In the genomic region with DNA sequence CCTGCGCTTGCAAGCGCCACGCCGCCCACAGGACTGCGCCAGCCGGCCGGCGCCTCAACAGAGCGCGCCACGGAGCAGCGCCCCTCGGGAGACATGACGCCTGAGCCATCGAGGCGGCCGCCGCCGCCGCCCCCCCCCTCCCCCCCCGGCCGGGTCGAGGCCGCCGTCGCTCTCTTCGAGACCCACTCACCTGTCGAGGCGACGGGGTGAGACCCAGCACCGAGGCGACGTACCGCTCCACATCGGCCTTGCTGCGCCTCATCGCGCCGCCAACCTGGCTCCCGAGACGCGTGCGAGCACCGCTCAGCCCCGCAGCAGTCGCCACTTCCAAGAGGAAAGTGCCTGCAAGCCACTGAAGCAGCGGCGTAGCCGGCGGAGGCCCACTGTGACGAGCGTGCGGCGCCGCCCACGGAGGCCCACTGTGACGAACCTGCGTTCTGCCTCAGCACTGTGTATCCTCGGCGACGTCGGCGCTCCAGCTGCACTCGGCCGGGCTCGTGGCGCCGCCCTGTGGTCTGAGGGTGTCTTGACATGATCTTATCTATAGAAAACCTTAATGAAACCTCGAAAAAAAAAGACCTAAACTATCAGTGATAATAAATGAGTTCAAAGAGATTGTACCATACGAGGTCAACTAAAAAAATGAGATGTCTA, we compare ENCODE assay signal across 8 cellular contexts. TPM values are rescaled to one million over a fixed set of nuclear protein-coding genes. Genes with fewer than 3 reads are reported as not detected.
DNase-seq lines count a peak whose midpoint lies in the region; ATAC-seq, FAIRE-seq and TF ChIP-seq lines count a peak whose summit lies in the region.
"Not testable (repeated sequence)": the region's sequence is repeated elsewhere in the genome, so short reads cannot be mapped to it uniquely, and the experiment has no call there.

Gene RGPD6 (minus strand): TSS at position 460 of the 654 bp plus-strand sequence. CDS start 198 bp downstream, at position 262.

- intact Hi-C loops in Panc1 (cut with micrococcal nuclease; ENCODE audit: unreplicated experiment); GM12878 (cut with micrococcal nuclease; ENCODE audit: unreplicated experiment): not testable (repeated sequence)

- ATAC-seq in GM18861 (IDR thresholded peaks at IDR 0.05; ENCODE audit: unreplicated experiment) (peak; percentile 97), GM21723 (IDR thresholded peaks at IDR 0.05; ENCODE audit: unreplicated experiment) (peak; percentile 99), HG03095 (IDR thresholded peaks at IDR 0.05; ENCODE audit: unreplicated experiment) (peak; percentile 100), Panc1 (peak; percentile 82), GM12878 (peak; percentile 98)
- peak; percentile 100 for ATAC-seq in natural killer cell treated with Interleukin-12 subunit alpha and Interleukin-12 subunit beta and Interleukin-15 and Interleukin-18, amount 100 ng/mL, for 72 hours

- TF ChIP-seq POLR2A in GM12878 (IDR thresholded peaks at IDR 0.05; ENCODE audit: low read depth, low read length); tibial nerve (IDR thresholded peaks at IDR 0.05): not testable (repeated sequence)

- H4K20me1 ChIP-seq in GM12878 (ENCODE audit: control insufficient read depth, insufficient read depth), result not testable (repeated sequence)

- not testable (repeated sequence) for H3K4me1 Mint-ChIP-seq in natural killer cell treated with Interleukin-12 subunit alpha and Interleukin-12 subunit beta and Interleukin-15 and Interleukin-18, amount 100 ng/mL, for 72 hours (ENCODE audit: low read depth in 2 of 2)

- not testable (repeated sequence) for TF ChIP-seq CTCF in Panc1 (IDR thresholded peaks at IDR 0.05); GM12878 (IDR thresholded peaks at IDR 0.05 in 2 of 3, conservative IDR thresholded peaks at IDR 0.05 in 1 of 3; ENCODE audit: control insufficient read depth in 2 of 3, extremely low read depth in 1 of 3, insufficient read depth in 1 of 3, low read depth in 3 of 3, low read length in 3 of 3); cardiac muscle cell (IDR thresholded peaks at IDR 0.05; ENCODE audit: low read depth, low read length); tibial nerve (IDR thresholded peaks at IDR 0.05)

- not testable (repeated sequence) for H3K4me3 ChIP-seq in Panc1 (ENCODE audit: low read depth in 2 of 2, low read length in 2 of 2); GM12878; cardiac muscle cell; tibial nerve

- H3K36me3 ChIP-seq in Panc1 (ENCODE audit: control insufficient read depth, insufficient read depth, low read length); GM12878 (ENCODE audit: control insufficient read depth in 2 of 2, insufficient read depth in 2 of 2, low read length in 1 of 2); cardiac muscle cell; tibial nerve: not testable (repeated sequence)

- not testable (repeated sequence) for FAIRE-seq in GM12878 (lab: Jason Lieb, UNC)

- H3K27me3 ChIP-seq in Panc1 (ENCODE audit: control insufficient read depth, insufficient read depth, low read length); GM12878 (replicated peaks in 1 of 2; ENCODE audit: control insufficient read depth in 2 of 2, insufficient read depth in 2 of 2, low read length in 1 of 2); cardiac muscle cell; tibial nerve: not testable (repeated sequence)

- not testable (repeated sequence) for H3K4me1 ChIP-seq in Panc1 (ENCODE audit: control insufficient read depth, insufficient read depth, low read length); GM12878 (ENCODE audit: control insufficient read depth, insufficient read depth, low read length); cardiac muscle cell (ENCODE audit: low read depth); tibial nerve

- H3K27ac Mint-ChIP-seq in natural killer cell treated with Interleukin-12 subunit alpha and Interleukin-12 subunit beta and Interleukin-15 and Interleukin-18, amount 100 ng/mL, for 72 hours, result not testable (repeated sequence)

- not testable (repeated sequence) for H3K9me3 ChIP-seq in Panc1 (ENCODE audit: control insufficient read depth, insufficient read depth, low read depth, low read length); GM12878 (replicated peaks; ENCODE audit: control insufficient read depth, insufficient read depth, low read length); cardiac muscle cell (ENCODE audit: low read depth); tibial nerve

- H3K27ac ChIP-seq in Panc1 (ENCODE audit: low read length); GM12878 (ENCODE audit: control insufficient read depth, insufficient read depth); cardiac muscle cell; tibial nerve: not testable (repeated sequence)

- not testable (repeated sequence) for H3K36me3 Mint-ChIP-seq in natural killer cell treated with Interleukin-12 subunit alpha and Interleukin-12 subunit beta and Interleukin-15 and Interleukin-18, amount 100 ng/mL, for 72 hours

- H3K4me2 ChIP-seq in GM12878 (ENCODE audit: control insufficient read depth, insufficient read depth), result not testable (repeated sequence)

- in situ Hi-C loops in Panc1 (cut with HindIII; ENCODE audit: low pct_unique_long_range_greater_than_20kb, low sequenced_read_pairs); GM12878 (cut with MboI): not testable (repeated sequence)

- H3K27me3 Mint-ChIP-seq in natural killer cell treated with Interleukin-12 subunit alpha and Interleukin-12 subunit beta and Interleukin-15 and Interleukin-18, amount 100 ng/mL, for 72 hours, result not testable (repeated sequence)

- H3K9me3 Mint-ChIP-seq in natural killer cell treated with Interleukin-12 subunit alpha and Interleukin-12 subunit beta and Interleukin-15 and Interleukin-18, amount 100 ng/mL, for 72 hours, result not testable (repeated sequence)

- H2AFZ ChIP-seq in GM12878 (ENCODE audit: control insufficient read depth, low read depth, low read length), result not testable (repeated sequence)

- not testable (repeated sequence) for TF ChIP-seq EP300 in GM12878 (IDR thresholded peaks at IDR 0.05; ENCODE audit: borderline replicate concordance in 1 of 2, control insufficient read depth in 1 of 2, low read depth in 2 of 2, low read length in 2 of 2); tibial nerve (IDR thresholded peaks at IDR 0.05)

- POLR2A ChIA-PET in Panc1 (lab: Charles Lee); GM12878 (lab: Charles Lee): not testable (repeated sequence)

- not testable (repeated sequence) for H3K4me3 Mint-ChIP-seq in natural killer cell treated with Interleukin-12 subunit alpha and Interleukin-12 subunit beta and Interleukin-15 and Interleukin-18, amount 100 ng/mL, for 72 hours

- not testable (repeated sequence) for H3K9ac ChIP-seq in GM12878 (ENCODE audit: control insufficient read depth, insufficient read depth, low read length)

- no CpG with 5 or more reads among the region's 70 CpGs for WGBS in GM12878 (ENCODE audit: insufficient coverage, insufficient replicate concordance, low lambda C conversion rate, missing lambda C conversion rate)
- WGBS in tibial nerve, 2 donors, result no CpG with 5 or more reads among the region's 70 CpGs

- CTCF ChIA-PET in Panc1 (lab: Charles Lee); GM12878 (lab: Yijun Ruan, JAX): not testable (repeated sequence)

- not testable (repeated sequence) for BruUV-seq in Panc1 (replicated peaks; lab: Mats Ljungman, UMichigan); GM12878 (replicated peaks; lab: Mats Ljungman, UMichigan)

- not testable (repeated sequence) for TF ChIP-seq RAD21 in GM12878 (IDR thresholded peaks at IDR 0.05; ENCODE audit: insufficient read depth, low read depth, low read length)

- not testable (repeated sequence) for H3K79me2 ChIP-seq in GM12878 (ENCODE audit: control insufficient read depth, insufficient read depth, low read length)

- SMC1A ChIA-PET in GM12878 (lab: Charles Lee; ENCODE audit: uncharacterized antibody, unreplicated experiment), result not testable (repeated sequence)

- RAD21 ChIA-PET in GM12878 (lab: Charles Lee; ENCODE audit: unreplicated experiment), result not testable (repeated sequence)

- DNase-seq in Panc1 (ENCODE audit: low read depth, low spot score); GM12878 (ENCODE audit: low read depth, low spot score); cardiac muscle cell (ENCODE audit: low read depth in 1 of 2, low spot score in 1 of 2); natural killer cell treated with Interleukin-12 subunit alpha and Interleukin-12 subunit beta and Interleukin-15 and Interleukin-18, amount 100 ng/mL, for 72 hours (ENCODE audit: low spot score); tibial nerve (ENCODE audit: low spot score in 2 of 2): not testable (repeated sequence)

RNA-seq across cellular contexts. Expression of gene RGPD6, which starts in this region (rescaled TPM):
- 38.4 TPM for total RNA-seq in Panc1 (2021; ENCODE audit: unreplicated experiment)
- 24.1 TPM for polyA plus RNA-seq in Panc1 (2012; ENCODE audit: insufficient read length)
- 144 and 212 TPM in 2 replicates for total RNA-seq in GM12878 (2013; cell fraction: nucleolus; rRNA removed)
- total RNA-seq in GM12878 (2014; rRNA removed), result 9.7 and 12.5 TPM in 2 replicates
- total RNA-seq in GM12878 (2014; rRNA removed; fragmentation: Illumina TruSeq; extraction: Trizol), result 13.7 and 15.9 TPM in 2 replicates
- total RNA-seq in GM12878 (2021), result 3.1 and 12.5 TPM in 2 replicates
- polyA plus RNA-seq in GM12878 (2011; ENCODE audit: low read depth), result 3.8 TPM
- polyA plus RNA-seq in GM12878 (2011; rRNA removed), result 4.1 and 6.3 TPM in 2 replicates
- polyA plus RNA-seq in GM12878 (2011; cell fraction: cytosol; rRNA removed), result 0.52 and 0.82 TPM in 2 replicates
- polyA plus RNA-seq in GM12878 (2011; cell fraction: nucleus; rRNA removed), result 2.0 and 5.1 TPM in 2 replicates
- polyA plus RNA-seq in GM12878 (2012), result 3.7 and 5.4 TPM in 2 replicates
- 9.2 and 11.1 TPM in 2 replicates for polyA plus RNA-seq in GM12878 (2014; fragmentation: Illumina TruSeq; extraction: Trizol)
- polyA plus RNA-seq in GM12878 (2014; fragmentation: Nextera tagmentation; extraction: Ambion mirVana), result 1 to 10 TPM; 2.7 to 3.1 TPM
- polyA plus RNA-seq in GM12878 (2014; rRNA removed), result 4.7 and 7.8 TPM in 2 replicates
- 1 to 10 TPM; 7.8 to 9.7 TPM for polyA plus RNA-seq in GM12878 (2016; fragmentation: Nextera tagmentation; extraction: Ambion mirVana)
- 4.3 and 7.8 TPM in 2 replicates for polyA minus RNA-seq in GM12878 (2011; rRNA and poly(A)+ RNA removed)
- polyA minus RNA-seq in GM12878 (2011; cell fraction: cytosol; rRNA and poly(A)+ RNA removed), result 3.3 TPM in 2 replicates
- 5.4 and 11.4 TPM in 2 replicates for polyA minus RNA-seq in GM12878 (2011; cell fraction: nucleus; rRNA and poly(A)+ RNA removed)
- 33.9 and 59.7 TPM in 2 replicates for total RNA-seq in cardiac muscle cell
- 28.5 and 36.1 TPM in 2 replicates for polyA plus RNA-seq in cardiac muscle cell
- 10 to 100 TPM; 16.6 to 28.7 TPM for total RNA-seq in natural killer cell treated with Interleukin-12 subunit alpha and Interleukin-12 subunit beta and Interleukin-15 and Interleukin-18, amount 100 ng/mL, for 72 hours
- 10 to 100 TPM; 45.9 to 64.0 (median 51.8) TPM for total RNA-seq in tibial nerve
